8 cellular contexts compared by ENCODE assay signal in genomic region chr6:27582928-27583725, GRCh38.
DNase-seq lines count a peak whose midpoint lies in the region; ATAC-seq lines count a peak whose summit lies in the region.

No MANE protein-coding gene starts in this region.

- POLR2A ChIA-PET in naive thymus-derived CD8-positive, alpha-beta T cell (lab: Charles Lee) = no interaction called here

- H3K36me3 Mint-ChIP-seq in activated naive CD8-positive, alpha-beta T cell treated with anti-CD3 and anti-CD28 coated beads, Interleukin-2, amount 50 U/mL, for 24 hours (ENCODE audit: low read depth) = peaks cover 5% of the 10 kb centered on the region
- H3K36me3 Mint-ChIP-seq in naive thymus-derived CD8-positive, alpha-beta T cell = peaks cover 0 to 6% (median 3%) of the 10 kb centered on the region in 3 donors

- no peaks in the 10 kb centered on the region for H3K9me3 ChIP-seq in effector memory CD4-positive, alpha-beta T cell (ENCODE audit: control insufficient read depth, low read length)

- H3K27me3 Mint-ChIP-seq in activated naive CD8-positive, alpha-beta T cell treated with anti-CD3 and anti-CD28 coated beads, Interleukin-2, amount 50 U/mL, for 24 hours = peaks cover 76% of the 10 kb centered on the region
- peaks cover 55 to 98% (median 77%) of the 10 kb centered on the region in 5 donors for H3K27me3 Mint-ChIP-seq in naive thymus-derived CD8-positive, alpha-beta T cell

- H3K27me3 ChIP-seq in effector memory CD4-positive, alpha-beta T cell (replicated peaks; ENCODE audit: control insufficient read depth, insufficient read depth, low read length, poor library complexity, severe bottlenecking) = peaks cover 23% of the 10 kb centered on the region

- H3K4me1 ChIP-seq in effector memory CD4-positive, alpha-beta T cell (ENCODE audit: control insufficient read depth, insufficient read depth, low read length, poor library complexity, severe bottlenecking) = no peaks in the 10 kb centered on the region

- H3K4me3 ChIP-seq in effector memory CD4-positive, alpha-beta T cell (ENCODE audit: insufficient read depth, low read depth, low read length, poor library complexity, severe bottlenecking) = no peak overlapping the region

- no peak overlapping the region for H3K27ac ChIP-seq in effector memory CD4-positive, alpha-beta T cell (ENCODE audit: insufficient read depth, low read length, poor library complexity, severe bottlenecking)

- peaks cover 4% of the 10 kb centered on the region for H3K9me3 Mint-ChIP-seq in activated naive CD8-positive, alpha-beta T cell treated with anti-CD3 and anti-CD28 coated beads, Interleukin-2, amount 50 U/mL, for 24 hours
- peaks cover 0 to 13% (median 7%) of the 10 kb centered on the region in 9 donors for H3K9me3 Mint-ChIP-seq in naive thymus-derived CD8-positive, alpha-beta T cell

- H3K27ac Mint-ChIP-seq in activated naive CD8-positive, alpha-beta T cell treated with anti-CD3 and anti-CD28 coated beads, Interleukin-2, amount 50 U/mL, for 24 hours = peak overlapping the region; percentile 92
- H3K27ac Mint-ChIP-seq in naive thymus-derived CD8-positive, alpha-beta T cell = no peak overlapping the region

- H3K4me1 Mint-ChIP-seq in activated naive CD8-positive, alpha-beta T cell treated with anti-CD3 and anti-CD28 coated beads, Interleukin-2, amount 50 U/mL, for 24 hours = peaks cover 3% of the 10 kb centered on the region
- H3K4me1 Mint-ChIP-seq in naive thymus-derived CD8-positive, alpha-beta T cell = no peaks in the 10 kb centered on the region

- DNase-seq in activated CD8-positive, alpha-beta memory T cell treated with anti-CD3 and anti-CD28 coated beads for 24 hours = peak; percentile 80
- no peak for DNase-seq in activated CD8-positive, alpha-beta memory T cell treated with anti-CD3 and anti-CD28 coated beads, Interleukin-2, amount 50 U/mL, for 4 hours
- peak; percentile 68 for DNase-seq in NCI-H748 (lab: John Stamatoyannopoulos, UW; ENCODE audit: unreplicated experiment)
- DNase-seq in activated naive CD8-positive, alpha-beta T cell treated with anti-CD3 and anti-CD28 coated beads, Interleukin-2, amount 50 U/mL, for 24 hours = peak; percentile 71
- peak; percentile 47 for DNase-seq in myocyte (ENCODE audit: low read depth)
- DNase-seq in effector memory CD4-positive, alpha-beta T cell = no peak
- no peak for DNase-seq in naive thymus-derived CD8-positive, alpha-beta T cell

- no peaks in the 10 kb centered on the region for H3K36me3 ChIP-seq in effector memory CD4-positive, alpha-beta T cell (ENCODE audit: control insufficient read depth, insufficient read depth, low read length)

- peak overlapping the region; percentile 67 for H3K4me3 Mint-ChIP-seq in activated naive CD8-positive, alpha-beta T cell treated with anti-CD3 and anti-CD28 coated beads, Interleukin-2, amount 50 U/mL, for 24 hours
- no peak overlapping the region for H3K4me3 Mint-ChIP-seq in naive thymus-derived CD8-positive, alpha-beta T cell

- ATAC-seq in activated naive CD8-positive, alpha-beta T cell treated with anti-CD3 and anti-CD28 coated beads, Interleukin-2, amount 50 U/mL, for 24 hours = peak; percentile 82
- no peak for ATAC-seq in HG02981 (IDR thresholded peaks at IDR 0.05; ENCODE audit: unreplicated experiment)
- ATAC-seq in naive thymus-derived CD8-positive, alpha-beta T cell = no peak

Comparison
In these comparisons a context has a peak if more than half of its experiments do, and no peak if none do; other contexts are left out.
1. DNase-seq: peak in activated CD8-positive, alpha-beta memory T cell treated with anti-CD3 and anti-CD28 coated beads for 24 hours (single experiment), NCI-H748 (single experiment), activated naive CD8-positive, alpha-beta T cell treated with anti-CD3 and anti-CD28 coated beads, Interleukin-2, amount 50 U/mL, for 24 hours (single experiment) and myocyte (single experiment); none in activated CD8-positive, alpha-beta memory T cell treated with anti-CD3 and anti-CD28 coated beads, Interleukin-2, amount 50 U/mL, for 4 hours (single experiment), effector memory CD4-positive, alpha-beta T cell (0 of 3) and naive thymus-derived CD8-positive, alpha-beta T cell (0 of 10).